Comparison of ENCODE assay signal across 2 cellular contexts in genomic region chr9:133649194-133649593, GRCh38.
A peak's percentile ranks its signal among the peaks of the same experiment; 100 is the strongest.
TF ChIP-seq lines count a peak whose summit lies in the region.

No MANE protein-coding gene starts in this region.

TF ChIP-seq in K562, 482 proteins besides CTCF, POLR2A, EP300 and RAD21:
- TF ChIP-seq RBM25 (IDR thresholded peaks at IDR 0.05; ENCODE audit: low read depth, low read length, severe bottlenecking), result peak; percentile 71
- TF ChIP-seq RCOR1 (IDR thresholded peaks at IDR 0.05; ENCODE audit: borderline replicate concordance in 1 of 2, low read depth in 2 of 2, low read length in 2 of 2), result peak in 1 of 2 experiments; percentile 44; a peak in 1 of 4 replicates
- TF ChIP-seq ADNP (tag; IDR thresholded peaks at IDR 0.05), result peak; percentile 80
- TF ChIP-seq CBX3 (IDR thresholded peaks at IDR 0.05; ENCODE audit: borderline replicate concordance in 1 of 2, low read length in 2 of 2), result 0 out of 3 replicates have a peak, but pooled peaks of 1 of the 2 experiments have one; percentile 27
- no peak for TF ChIP-seq SMAD3 (CRISPR knock-in tag; conservative IDR thresholded peaks at IDR 0.05)
- TF ChIP-seq CHD4 (IDR thresholded peaks at IDR 0.05; ENCODE audit: insufficient read depth, insufficient replicate concordance, low read depth, low read length, poor library complexity, severe bottlenecking), result peak; percentile 23
- peak; percentile 82 for TF ChIP-seq BCOR (IDR thresholded peaks at IDR 0.05)
- no peak for TF ChIP-seq ZNF589 (CRISPR knock-in tag; IDR thresholded peaks at IDR 0.05; ENCODE audit: low read depth)
- TF ChIP-seq KDM1A (IDR thresholded peaks at IDR 0.05), result peak in 1 of 2 experiments; percentile 63; a peak in 3 of 4 replicates

TF ChIP-seq in H1, 55 proteins besides CTCF, POLR2A, EP300 and RAD21:
- TF ChIP-seq JUN (IDR thresholded peaks at IDR 0.05; ENCODE audit: low read depth, low read length), result no peak
- TF ChIP-seq CHD1 (IDR thresholded peaks at IDR 0.05; ENCODE audit: low read depth, low read length), result no peak
- 0 out of 4 replicates have a peak, but pooled peaks of 1 of the 2 experiments have one; percentile 64 for TF ChIP-seq HDAC2 (IDR thresholded peaks at IDR 0.05; ENCODE audit: borderline replicate concordance in 1 of 2, low read depth in 2 of 2, low read length in 2 of 2)
- no peak for TF ChIP-seq BCL11A (IDR thresholded peaks at IDR 0.05; ENCODE audit: low read depth in 2 of 2, low read length in 2 of 2)
- TF ChIP-seq KDM1A (IDR thresholded peaks at IDR 0.05; ENCODE audit: borderline replicate concordance, low read length), result peak; percentile 91
- no peak for TF ChIP-seq SP1 (IDR thresholded peaks at IDR 0.05; ENCODE audit: low read depth, low read length)
- no peak for TF ChIP-seq SIRT6 (IDR thresholded peaks at IDR 0.05; ENCODE audit: low read length)
- TF ChIP-seq CREB1 (IDR thresholded peaks at IDR 0.05), result no peak
- no peak for TF ChIP-seq RBBP5 (IDR thresholded peaks at IDR 0.05; ENCODE audit: borderline replicate concordance, low read depth, low read length)
- TF ChIP-seq CEBPB (IDR thresholded peaks at IDR 0.05; ENCODE audit: low read depth, low read length), result no peak
- no peak for TF ChIP-seq RNF2 (IDR thresholded peaks at IDR 0.05; ENCODE audit: borderline replicate concordance, low read depth, low read length, missing control alignments, poor library complexity, severe bottlenecking)
- TF ChIP-seq BACH1 (IDR thresholded peaks at IDR 0.05; ENCODE audit: low read length), result no peak
